ENCODE assay signal across 20 cellular contexts in the genomic region with DNA sequence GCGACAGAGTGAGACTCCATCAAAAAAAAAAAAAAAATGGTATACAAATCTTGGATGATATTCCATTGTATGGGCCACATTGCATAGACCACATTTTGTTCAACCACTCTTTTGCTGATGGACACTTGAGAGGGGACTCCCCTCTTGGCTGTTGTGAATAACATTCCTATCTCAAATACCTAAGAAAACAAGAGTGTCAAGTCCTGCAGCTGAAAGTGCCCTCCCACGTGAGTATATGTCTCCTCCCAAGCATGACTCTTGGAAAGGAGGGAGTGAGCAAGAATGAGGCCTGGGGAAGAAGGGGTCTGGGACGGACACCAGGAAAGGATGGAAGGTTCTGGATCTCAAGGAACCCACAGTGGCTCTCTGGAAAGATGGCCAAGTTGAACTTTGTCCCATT. TPM values are rescaled to one million over a fixed set of nuclear protein-coding genes. Genes with fewer than 3 reads are reported as not detected.
A peak's percentile ranks its signal among the peaks of the same experiment; 100 is the strongest.
DNase-seq lines count a peak whose midpoint lies in the region; ATAC-seq and TF ChIP-seq lines count a peak whose summit lies in the region.
"Had no signal": no experiment of that assay in that cellular context is flagged by ENCODE, and none has a peak within 500 bp of the region (broad histone marks: within the 10 kb centered on the region; RNA-seq: fewer than 3 reads in every experiment).

No MANE protein-coding gene starts in this region.

- H3K4me1 ChIP-seq in PC-9 (replicated peaks; ENCODE audit: insufficient read depth): peaks cover 84% of the 10 kb centered on the region

- H3K27me3 Mint-ChIP-seq in nephron progenitor cell (ENCODE audit: low read depth, poor library complexity): peaks cover 6% of the 10 kb centered on the region

- peaks cover 45% of the 10 kb centered on the region for H3K4me1 Mint-ChIP-seq in nephron progenitor cell
- H3K4me1 Mint-ChIP-seq: IgD-negative memory B cell had no signal

- H3K9me3 ChIP-seq in PC-9 (ENCODE audit: insufficient read depth, low read depth): no peaks in the 10 kb centered on the region
- H3K9me3 ChIP-seq: MG63 had no signal

- POLR2A ChIA-PET in PC-9 (lab: Charles Lee; ENCODE audit: unreplicated experiment): no interaction called here

- peak overlapping the region; percentile 16 for H3K27ac Mint-ChIP-seq in nephron progenitor cell
- H3K27ac Mint-ChIP-seq: CD8-positive, alpha-beta memory T cell; IgD-negative memory B cell had no signal

- DNase-seq in ACHN (peak; percentile 47), PC-9 (peak in 1 of 2 experiments; percentile 58), glomerular visceral epithelial cell (ENCODE audit: extremely low spot score) (peak; percentile 45), nephron progenitor cell (no peak), amygdala (lab: John Stamatoyannopoulos, UW) (no peak), germinal center (ENCODE audit: low spot score) (no peak)
- DNase-seq: CD8-positive, alpha-beta memory T cell; DMS79; HCEC 1CT; Karpas-422; MG63; NCI-H1092; NCI-H1436 treated with DMSO at 0.1 percent for 48 hours; NCI-H2029; NCI-H526 had no signal

- no peaks in the 10 kb centered on the region for H3K27me3 ChIP-seq in PC-9 (ENCODE audit: insufficient read depth, low read depth)
- H3K27me3 ChIP-seq: BLaER1 treated with 17β-estradiol and CSF1 and Interleukin-3, amounts not matched to agents 10 nM and 100 nM; MG63; SJSA1 had no signal

- CTCF ChIA-PET in PC-9 (lab: Charles Lee): no interaction called here

- intact Hi-C loops in PC-9 (cut with micrococcal nuclease; ENCODE audit: unreplicated experiment): no loop called here

- H3K4me3 ChIP-seq in PC-9: no peak overlapping the region
- H3K4me3 ChIP-seq: BLaER1 treated with 17β-estradiol and CSF1 and Interleukin-3, amounts not matched to agents 10 nM and 100 nM; MG63; SJSA1 had no signal

- ATAC-seq in GM19463 (IDR thresholded peaks at IDR 0.05; ENCODE audit: unreplicated experiment) (no peak), GM21367 (IDR thresholded peaks at IDR 0.05; ENCODE audit: unreplicated experiment) (no peak)

- 0 out of 2 replicates have a peak overlapping the region, but pooled peaks have one; percentile 16 for H3K4me2 ChIP-seq in PC-9
- H3K4me2 ChIP-seq: BLaER1 treated with 17β-estradiol and CSF1 and Interleukin-3, amounts not matched to agents 10 nM and 100 nM had no signal

- H3K36me3 Mint-ChIP-seq in nephron progenitor cell (ENCODE audit: low read depth): no peaks in the 10 kb centered on the region
- H3K36me3 Mint-ChIP-seq: CD8-positive, alpha-beta memory T cell had no signal

- H3F3A ChIP-seq in PC-9 (ENCODE audit: insufficient read depth, low read depth): peaks cover 61% of the 10 kb centered on the region

- peak overlapping the region; percentile 77 for H3K27ac ChIP-seq in PC-9
- H3K27ac ChIP-seq: BLaER1 treated with 17β-estradiol and CSF1 and Interleukin-3, amounts not matched to agents 10 nM and 100 nM; SJSA1 had no signal

- TF ChIP-seq CTCF in PC-9 (conservative IDR thresholded peaks at IDR 0.05): no peak
- no peak for TF ChIP-seq CTCF in nephron progenitor cell (IDR thresholded peaks at IDR 0.05)

- peaks cover 3% of the 10 kb centered on the region for H3K9me3 Mint-ChIP-seq in nephron progenitor cell
- H3K9me3 Mint-ChIP-seq: CD8-positive, alpha-beta memory T cell had no signal

- no peaks in the 10 kb centered on the region for H4K20me1 ChIP-seq in PC-9 (ENCODE audit: insufficient read depth)
- H4K20me1 ChIP-seq: BLaER1 treated with 17β-estradiol and CSF1 and Interleukin-3, amounts not matched to agents 10 nM and 100 nM had no signal

- H3K9me2 ChIP-seq in PC-9 (ENCODE audit: insufficient read depth): no peaks in the 10 kb centered on the region

- BruUV-seq in PC-9 (replicated peaks; lab: Mats Ljungman, UMichigan): no TSS peak

- no peaks in the 10 kb centered on the region for H3K79me2 ChIP-seq in PC-9 (ENCODE audit: low read depth)

- no peaks in the 10 kb centered on the region for H3K36me3 ChIP-seq in PC-9 (ENCODE audit: low read depth)
- H3K36me3 ChIP-seq: BLaER1 treated with 17β-estradiol and CSF1 and Interleukin-3, amounts not matched to agents 10 nM and 100 nM; MG63; SJSA1 had no signal

- no peak overlapping the region for H2AFZ ChIP-seq in PC-9

- in situ Hi-C loops in ACHN (cut with HindIII; ENCODE audit: low pct_ligation_motif_present, low pct_unique_long_range_greater_than_20kb, low sequenced_read_pairs): no loop called here

- H3K4me3 Mint-ChIP-seq in nephron progenitor cell: no peak overlapping the region
- H3K4me3 Mint-ChIP-seq: CD8-positive, alpha-beta memory T cell; IgD-negative memory B cell had no signal

RNA-seq across cellular contexts. Expression of gene NPAS2, which starts 36.0 kb away (rescaled TPM):
- total RNA-seq in PC-9 (2021): 38.3 and 41.2 TPM in 2 replicates

Comparison
In these comparisons a context has a peak if more than half of its experiments do, and no peak if none do; other contexts are left out.
1. DNase-seq: peak in ACHN (single experiment) and glomerular visceral epithelial cell (single experiment); none in nephron progenitor cell (single experiment), amygdala (0 of 56) and germinal center (single experiment).